Comparison of ENCODE assay signal across 14 cellular contexts in the genomic region with DNA sequence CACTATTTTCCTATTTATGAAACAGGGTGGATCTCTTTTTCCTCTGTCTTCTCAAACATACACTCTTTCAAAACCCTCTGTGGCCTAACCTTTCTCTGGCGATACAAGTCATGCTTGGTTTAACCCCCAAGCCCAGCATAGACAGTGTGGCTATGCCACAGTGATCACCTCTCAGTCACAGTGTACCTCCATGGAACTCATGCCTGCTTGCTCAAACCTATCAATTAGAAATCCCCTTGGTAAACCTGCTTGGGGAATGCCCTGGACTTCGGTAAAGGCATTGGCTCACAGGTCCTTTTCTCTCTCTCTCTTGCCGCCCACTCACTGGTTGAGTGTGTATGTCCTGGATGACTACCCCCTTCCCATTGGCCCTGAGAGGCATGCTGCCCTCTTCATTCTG.
"Had no signal": no experiment of that assay in that cellular context is flagged by ENCODE, and none has a peak within 500 bp of the region (broad histone marks: within the 10 kb centered on the region; RNA-seq: fewer than 3 reads in every experiment).

No MANE protein-coding gene starts in this region.

- H3K36me3 ChIP-seq: tibial artery, uterus had no signal

- ATAC-seq: esophagus mucosa, left cardiac atrium had no signal

- H3K27me3 ChIP-seq: tibial artery, uterus had no signal

- H3K27ac ChIP-seq: parathyroid adenoma, tibial artery, uterus, VCaP had no signal

- H3K4me1 ChIP-seq: parathyroid adenoma, tibial artery, uterus had no signal

- H3K4me3 ChIP-seq: lung, tibial artery, uterus had no signal

- H3K9me3 ChIP-seq: tibial artery, uterus had no signal

- DNase-seq: activated effector memory CD4-positive, alpha-beta T cell treated with Interleukin-2 at 50 U/mL for 16 hours; activated T-cell treated with anti-CD3 and anti-CD28 coated beads for 4 hours; endodermal cell; hypothalamus; left cardiac atrium; naive B cell; retina; stimulated activated CD4-positive, alpha-beta T cell treated with anti-CD3 and anti-CD28 coated beads, Interleukin-4, amount 100 ng/mL, for 1 hour; tibial artery; uterus had no signal
